1 cellular context compared by ENCODE assay signal in genomic region chr19:18230941-18231734, GRCh38.
TF ChIP-seq lines count a peak whose summit lies in the region.

No MANE protein-coding gene starts in this region.

TF ChIP-seq in H1, 55 proteins besides CTCF, POLR2A, EP300 and RAD21:
- TF ChIP-seq KDM5A (IDR thresholded peaks at IDR 0.05; ENCODE audit: low read length) (no peak), JUND (IDR thresholded peaks at IDR 0.05; ENCODE audit: low read length) (no peak), SAP30 (IDR thresholded peaks at IDR 0.05; ENCODE audit: insufficient read depth, insufficient replicate concordance, low read length) (no peak), TBP (IDR thresholded peaks at IDR 0.05; ENCODE audit: low read depth, low read length) (no peak), ZNF274 (IDR thresholded peaks at IDR 0.05; ENCODE audit: borderline replicate concordance, extremely low read depth, low read length) (no peak), CREB1 (IDR thresholded peaks at IDR 0.05) (no peak), GTF2F1 (IDR thresholded peaks at IDR 0.05; ENCODE audit: borderline replicate concordance, low read depth, low read length) (no peak), CTBP2 (IDR thresholded peaks at IDR 0.05; ENCODE audit: borderline replicate concordance, insufficient read depth, insufficient read length, low read length) (no peak), JUN (IDR thresholded peaks at IDR 0.05; ENCODE audit: low read depth, low read length) (no peak), MAFK (IDR thresholded peaks at IDR 0.05; ENCODE audit: low read depth, low read length) (no peak), SUZ12 (IDR thresholded peaks at IDR 0.05; ENCODE audit: low read length) (no peak), MAX (IDR thresholded peaks at IDR 0.05) (no peak), BACH1 (IDR thresholded peaks at IDR 0.05; ENCODE audit: low read length) (no peak), USF2 (IDR thresholded peaks at IDR 0.05; ENCODE audit: low read length) (no peak), KDM1A (IDR thresholded peaks at IDR 0.05; ENCODE audit: borderline replicate concordance, low read length) (no peak), CHD7 (IDR thresholded peaks at IDR 0.05; ENCODE audit: insufficient replicate concordance, low read length) (no peak), KDM4A (IDR thresholded peaks at IDR 0.05; ENCODE audit: low read depth, low read length, severe bottlenecking) (no peak), EGR1 (IDR thresholded peaks at IDR 0.05; ENCODE audit: borderline replicate concordance, low read depth, low read length) (no peak), FOSL1 (IDR thresholded peaks at IDR 0.05; ENCODE audit: insufficient read depth, low read depth, low read length) (no peak), HDAC6 (IDR thresholded peaks at IDR 0.05; ENCODE audit: low read depth, low read length) (no peak)
